ENCODE assay signal across 29 cellular contexts in genomic region chr6:136129365-136129764, GRCh38.
A peak's percentile ranks its signal among the peaks of the same experiment; 100 is the strongest.
DNase-seq lines count a peak whose midpoint lies in the region; ATAC-seq, FAIRE-seq and TF ChIP-seq lines count a peak whose summit lies in the region.
"Had no signal": no experiment of that assay in that cellular context is flagged by ENCODE, and none has a peak within 500 bp of the region (broad histone marks: within the 10 kb centered on the region; RNA-seq: fewer than 3 reads in every experiment).

No MANE protein-coding gene starts in this region.

- H3K27ac ChIP-seq in right lobe of liver = no peak overlapping the region
- no peak overlapping the region for H3K27ac ChIP-seq in HepG2 (ENCODE audit: extremely low read length, insufficient read depth, low read length)
- H3K27ac ChIP-seq in brain microvascular endothelial cell = no peak overlapping the region
- H3K27ac ChIP-seq: epithelial cell of prostate, SK-N-MC, stomach, tibial artery had no signal

- no peak overlapping the region for H3K4me2 ChIP-seq in HepG2 (ENCODE audit: low read depth, low read length)
- H3K4me2 ChIP-seq: smooth muscle cell had no signal

- H3K4me3 ChIP-seq in right lobe of liver (no peak overlapping the region), HepG2 (replicated peaks in 1 of 3; ENCODE audit: insufficient read depth in 1 of 3, low read depth in 2 of 3, low read length in 3 of 3) (no peak overlapping the region), choroid plexus epithelial cell (ENCODE audit: low read depth, low read length) (no peak overlapping the region), brain microvascular endothelial cell (ENCODE audit: low read depth, low read length) (no peak overlapping the region)
- H3K4me3 ChIP-seq: SK-N-MC, smooth muscle cell, stomach, tibial artery had no signal

- 31% methylated on average over 2 of the region's 3 CpGs for WGBS in right lobe of liver (ENCODE audit: insufficient coverage, low coverage, low lambda C conversion rate, missing lambda C conversion rate)
- 5% methylated on average over 3 of the region's 3 CpGs for WGBS in HepG2 (ENCODE audit: low lambda C conversion rate)

- peak; percentile 49 to 90 (median 59) for ATAC-seq in right lobe of liver
- no peak for ATAC-seq in HepG2
- ATAC-seq: activated T-cell treated with anti-CD3 and anti-CD28 coated beads, Interleukin-2, amount 50 U/mL, for 72 hours; left colon had no signal

- H3K9me3 ChIP-seq in right lobe of liver = no peaks in the 10 kb centered on the region
- H3K9me3 ChIP-seq in HepG2 (ENCODE audit: low read length) = no peaks in the 10 kb centered on the region
- H3K9me3 ChIP-seq: stomach, tibial artery had no signal

- TF ChIP-seq RAD21 in HepG2 (CRISPR knock-in tag; IDR thresholded peaks at IDR 0.05) = no peak

- POLR2A ChIA-PET in HepG2 (lab: Yijun Ruan, JAX) = no interaction called here

- CTCF ChIA-PET in HepG2 (lab: Yijun Ruan, JAX; ENCODE audit: low intra/inter-chr PET ratio, low total read pairs) = no interaction called here

- H4K20me1 ChIP-seq in HepG2 (ENCODE audit: insufficient read depth, low read length) = no peaks in the 10 kb centered on the region

- TF ChIP-seq POLR2A in right lobe of liver (IDR thresholded peaks at IDR 0.05) = no peak
- no peak for TF ChIP-seq POLR2A in HepG2 (IDR thresholded peaks at IDR 0.05; ENCODE audit: insufficient read depth in 1 of 2, low read depth in 2 of 2, low read length in 2 of 2)

- TF ChIP-seq CTCF in right lobe of liver (IDR thresholded peaks at IDR 0.05) = no peak
- TF ChIP-seq CTCF in HepG2 (CRISPR knock-in tag; IDR thresholded peaks at IDR 0.05) = no peak
- no peak for TF ChIP-seq CTCF in choroid plexus epithelial cell (conservative IDR thresholded peaks at IDR 0.05; ENCODE audit: low read depth, low read length)
- TF ChIP-seq CTCF in brain microvascular endothelial cell (IDR thresholded peaks at IDR 0.05; ENCODE audit: low read depth, low read length, missing control alignments) = no peak

- FAIRE-seq in HepG2 (lab: Jason Lieb, UNC) = no peak
- FAIRE-seq: A204.1, colon, GM12892 had no signal

- H3K9ac ChIP-seq in HepG2 (ENCODE audit: insufficient read depth, low read depth, low read length) = no peak overlapping the region

- no peak overlapping the region for H2AFZ ChIP-seq in HepG2 (ENCODE audit: low read length)

- DNase-seq in right lobe of liver = peak in 1 of 3 donors; percentile 19
- no peak for DNase-seq in HepG2 (ENCODE audit: low spot score)
- peak; percentile 33 for DNase-seq in choroid plexus epithelial cell (ENCODE audit: low read depth)
- DNase-seq in kidney tubule cell (ENCODE audit: low spot score) = peak; percentile 17
- DNase-seq in DMS 273 (lab: John Stamatoyannopoulos, UW; ENCODE audit: unreplicated experiment) = no peak
- DNase-seq in DMS153 treated with DMSO at 0.1 percent for 48 hours (lab: John Stamatoyannopoulos, UW; ENCODE audit: unreplicated experiment) = no peak
- no peak for DNase-seq in brain microvascular endothelial cell
- DNase-seq in T-helper 1 cell = no peak
- DNase-seq: activated CD4-positive, alpha-beta T cell treated with anti-CD3 and anti-CD28 coated beads, Interleukin-2, amount 50 U/mL, for 1 hour; activated naive CD4-positive, alpha-beta T cell treated with Interleukin-2 at 50 U/mL for 16 hours; activated T-cell treated with anti-CD3 and anti-CD28 coated beads, Interleukin-2, amount 50 U/mL, for 72 hours; CD4-positive, alpha-beta memory T cell; effector CD8-positive, alpha-beta T cell; head of caudate nucleus; left colon; NCI-H1105 treated with DMSO at 0.1 percent for 48 hours; NCI-H2029; NCI-H2227 treated with DMSO at 0.1 percent for 48 hours; NCI-H748 treated with DMSO at 0.1 percent for 48 hours; RPMI8226; stimulated activated CD4-positive, alpha-beta T cell treated with anti-CD3 and anti-CD28 coated beads, Interleukin-2, amount 100 ng/mL, for 24 hours; stomach had no signal

- in situ Hi-C loops in HepG2 (cut with HindIII; ENCODE audit: extremely low pct_ligation_motif_present, low pct_unique_long_range_greater_than_20kb) (no loop called here), brain microvascular endothelial cell (cut with HindIII; ENCODE audit: low pct_ligation_motif_present, low sequenced_read_pairs) (no loop called here)

- no peaks in the 10 kb centered on the region for H3K4me1 ChIP-seq in right lobe of liver
- H3K4me1 ChIP-seq in HepG2 (ENCODE audit: insufficient read depth, low read length) = no peaks in the 10 kb centered on the region

- intact Hi-C loops in right lobe of liver (cut with DNase I) = no loop called here
- intact Hi-C loops in HepG2 (cut with micrococcal nuclease; ENCODE audit: unreplicated experiment) = no loop called here

- H3K27me3 ChIP-seq in right lobe of liver (no peaks in the 10 kb centered on the region), HepG2 (ENCODE audit: control insufficient read depth in 1 of 2, insufficient read depth in 2 of 2, low read length in 2 of 2) (no peaks in the 10 kb centered on the region), brain microvascular endothelial cell (replicated peaks) (no peaks in the 10 kb centered on the region)
- H3K27me3 ChIP-seq: stomach, tibial artery had no signal

- no peaks in the 10 kb centered on the region for H3K79me2 ChIP-seq in HepG2 (ENCODE audit: insufficient read depth, low read length)

- H3K36me3 ChIP-seq in right lobe of liver = no peaks in the 10 kb centered on the region
- H3K36me3 ChIP-seq in HepG2 (replicated peaks in 1 of 2; ENCODE audit: control insufficient read depth in 1 of 2, insufficient read depth in 2 of 2, low read length in 2 of 2) = no peaks in the 10 kb centered on the region
- H3K36me3 ChIP-seq in brain microvascular endothelial cell (replicated peaks) = no peaks in the 10 kb centered on the region
- H3K36me3 ChIP-seq: stomach, tibial artery had no signal

- no TSS peak for BruUV-seq in HepG2 (replicated peaks; lab: Mats Ljungman, UMichigan)

- no peak for TF ChIP-seq EP300 in HepG2 (IDR thresholded peaks at IDR 0.05; ENCODE audit: low read depth in 2 of 2, low read length in 2 of 2)
- TF ChIP-seq EP300 in HepG2 (CRISPR knock-in tag; IDR thresholded peaks at IDR 0.05; ENCODE audit: borderline replicate concordance) = no peak

TF ChIP-seq in HepG2, 621 proteins besides CTCF, POLR2A, EP300 and RAD21 (continues in another document):
- TF ChIP-seq, protein P1, sequence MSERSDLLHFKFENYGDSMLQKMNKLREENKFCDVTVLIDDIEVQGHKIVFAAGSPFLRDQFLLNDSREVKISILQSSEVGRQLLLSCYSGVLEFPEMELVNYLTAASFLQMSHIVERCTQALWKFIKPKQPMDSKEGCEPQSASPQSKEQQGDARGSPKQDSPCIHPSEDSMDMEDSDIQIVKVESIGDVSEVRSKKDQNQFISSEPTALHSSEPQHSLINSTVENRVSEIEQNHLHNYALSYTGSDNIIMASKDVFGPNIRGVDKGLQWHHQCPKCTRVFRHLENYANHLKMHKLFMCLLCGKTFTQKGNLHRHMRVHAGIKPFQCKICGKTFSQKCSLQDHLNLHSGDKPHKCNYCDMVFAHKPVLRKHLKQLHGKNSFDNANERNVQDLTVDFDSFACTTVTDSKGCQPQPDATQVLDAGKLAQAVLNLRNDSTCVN (CRISPR knock-in tag; IDR thresholded peaks at IDR 0.05; ENCODE audit: borderline replicate concordance) = no peak
- no peak for TF ChIP-seq HMG20B (CRISPR knock-in tag; conservative IDR thresholded peaks at IDR 0.05)
- TF ChIP-seq NAIF1 (CRISPR knock-in tag; IDR thresholded peaks at IDR 0.05; ENCODE audit: borderline replicate concordance) = no peak
- TF ChIP-seq FOXC1 (CRISPR knock-in tag; IDR thresholded peaks at IDR 0.05; ENCODE audit: borderline replicate concordance) = no peak
- TF ChIP-seq MIER3 (CRISPR knock-in tag; IDR thresholded peaks at IDR 0.05; ENCODE audit: borderline replicate concordance) = no peak
- TF ChIP-seq, protein P2, sequence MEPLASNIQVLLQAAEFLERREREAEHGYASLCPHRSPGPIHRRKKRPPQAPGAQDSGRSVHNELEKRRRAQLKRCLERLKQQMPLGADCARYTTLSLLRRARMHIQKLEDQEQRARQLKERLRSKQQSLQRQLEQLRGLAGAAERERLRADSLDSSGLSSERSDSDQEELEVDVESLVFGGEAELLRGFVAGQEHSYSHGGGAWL (CRISPR knock-in tag; IDR thresholded peaks at IDR 0.05) = no peak
- no peak for TF ChIP-seq ZNF251 (CRISPR knock-in tag; IDR thresholded peaks at IDR 0.05)
- no peak for TF ChIP-seq ZSCAN30 (CRISPR knock-in tag; IDR thresholded peaks at IDR 0.05)
- TF ChIP-seq, protein P3, sequence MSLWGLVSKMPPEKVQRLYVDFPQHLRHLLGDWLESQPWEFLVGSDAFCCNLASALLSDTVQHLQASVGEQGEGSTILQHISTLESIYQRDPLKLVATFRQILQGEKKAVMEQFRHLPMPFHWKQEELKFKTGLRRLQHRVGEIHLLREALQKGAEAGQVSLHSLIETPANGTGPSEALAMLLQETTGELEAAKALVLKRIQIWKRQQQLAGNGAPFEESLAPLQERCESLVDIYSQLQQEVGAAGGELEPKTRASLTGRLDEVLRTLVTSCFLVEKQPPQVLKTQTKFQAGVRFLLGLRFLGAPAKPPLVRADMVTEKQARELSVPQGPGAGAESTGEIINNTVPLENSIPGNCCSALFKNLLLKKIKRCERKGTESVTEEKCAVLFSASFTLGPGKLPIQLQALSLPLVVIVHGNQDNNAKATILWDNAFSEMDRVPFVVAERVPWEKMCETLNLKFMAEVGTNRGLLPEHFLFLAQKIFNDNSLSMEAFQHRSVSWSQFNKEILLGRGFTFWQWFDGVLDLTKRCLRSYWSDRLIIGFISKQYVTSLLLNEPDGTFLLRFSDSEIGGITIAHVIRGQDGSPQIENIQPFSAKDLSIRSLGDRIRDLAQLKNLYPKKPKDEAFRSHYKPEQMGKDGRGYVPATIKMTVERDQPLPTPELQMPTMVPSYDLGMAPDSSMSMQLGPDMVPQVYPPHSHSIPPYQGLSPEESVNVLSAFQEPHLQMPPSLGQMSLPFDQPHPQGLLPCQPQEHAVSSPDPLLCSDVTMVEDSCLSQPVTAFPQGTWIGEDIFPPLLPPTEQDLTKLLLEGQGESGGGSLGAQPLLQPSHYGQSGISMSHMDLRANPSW (CRISPR knock-in tag; IDR thresholded peaks at IDR 0.05; ENCODE audit: borderline replicate concordance) = no peak
- no peak for TF ChIP-seq ZKSCAN5 (CRISPR knock-in tag; IDR thresholded peaks at IDR 0.05)
- TF ChIP-seq, protein P4, sequence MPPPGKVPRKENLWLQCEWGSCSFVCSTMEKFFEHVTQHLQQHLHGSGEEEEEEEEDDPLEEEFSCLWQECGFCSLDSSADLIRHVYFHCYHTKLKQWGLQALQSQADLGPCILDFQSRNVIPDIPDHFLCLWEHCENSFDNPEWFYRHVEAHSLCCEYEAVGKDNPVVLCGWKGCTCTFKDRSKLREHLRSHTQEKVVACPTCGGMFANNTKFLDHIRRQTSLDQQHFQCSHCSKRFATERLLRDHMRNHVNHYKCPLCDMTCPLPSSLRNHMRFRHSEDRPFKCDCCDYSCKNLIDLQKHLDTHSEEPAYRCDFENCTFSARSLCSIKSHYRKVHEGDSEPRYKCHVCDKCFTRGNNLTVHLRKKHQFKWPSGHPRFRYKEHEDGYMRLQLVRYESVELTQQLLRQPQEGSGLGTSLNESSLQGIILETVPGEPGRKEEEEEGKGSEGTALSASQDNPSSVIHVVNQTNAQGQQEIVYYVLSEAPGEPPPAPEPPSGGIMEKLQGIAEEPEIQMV (CRISPR knock-in tag; IDR thresholded peaks at IDR 0.05; ENCODE audit: low read depth) = no peak
- no peak for TF ChIP-seq ZNF749 (CRISPR knock-in tag; IDR thresholded peaks at IDR 0.05; ENCODE audit: borderline replicate concordance)

Comparison
In these comparisons a context has a peak if more than half of its experiments do, and no peak if none do; other contexts are left out.
1. DNase-seq: peak in choroid plexus epithelial cell (single experiment) and kidney tubule cell (single experiment); none in HepG2 (single experiment), DMS 273 (single experiment), DMS153 treated with DMSO at 0.1 percent for 48 hours (single experiment), brain microvascular endothelial cell (single experiment) and T-helper 1 cell (0 of 5).